ENCODE assay signal across 16 cellular contexts in the genomic region with DNA sequence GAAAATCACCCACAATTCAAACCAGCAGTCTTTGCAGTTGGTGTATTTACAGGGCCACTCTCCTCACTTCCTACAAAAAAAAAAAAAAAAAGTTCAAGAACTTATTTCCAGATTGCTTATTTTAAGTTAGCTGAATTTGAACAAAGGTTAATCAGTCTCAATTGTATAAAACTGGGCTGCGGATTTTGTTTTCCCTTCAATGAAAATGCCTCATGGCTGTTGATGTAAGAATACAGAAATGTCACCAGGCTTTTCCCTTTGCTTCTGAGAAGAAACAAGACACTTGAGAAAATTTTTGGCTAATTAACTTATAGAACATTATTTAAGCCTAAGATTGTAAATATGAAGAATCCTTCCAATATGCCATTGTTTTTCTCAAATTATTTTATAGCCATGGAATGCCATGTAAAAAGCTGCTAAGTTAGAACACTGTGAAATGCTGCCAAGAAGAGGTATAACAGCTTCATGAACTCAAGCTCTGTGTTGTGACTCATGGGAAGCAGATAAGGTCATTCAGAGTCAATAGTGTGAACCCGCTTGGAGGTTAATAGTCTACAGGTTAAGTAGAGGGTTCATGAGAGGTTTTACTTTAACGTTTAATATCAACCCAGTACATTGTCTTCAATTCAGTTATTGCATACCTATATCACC.
DNase-seq lines count a peak whose midpoint lies in the region; ATAC-seq, FAIRE-seq and TF ChIP-seq lines count a peak whose summit lies in the region.
"Had no signal": no experiment of that assay in that cellular context is flagged by ENCODE, and none has a peak within 500 bp of the region (broad histone marks: within the 10 kb centered on the region; RNA-seq: fewer than 3 reads in every experiment).

No MANE protein-coding gene starts in this region.

- H3K9me1 ChIP-seq in K562 (ENCODE audit: control insufficient read depth, insufficient read depth, low read length): no peaks in the 10 kb centered on the region

- H3K79me2 ChIP-seq in K562 (ENCODE audit: control insufficient read depth, insufficient read depth, low read length) (no peaks in the 10 kb centered on the region), hepatocyte (no peaks in the 10 kb centered on the region)

- no peak overlapping the region for H3K4me2 ChIP-seq in K562 (ENCODE audit: insufficient read depth, low read length)
- H3K4me2 ChIP-seq in hepatocyte: no peak overlapping the region
- H3K4me2 ChIP-seq in mesenchymal stem cell (ENCODE audit: low read length, poor library complexity, severe bottlenecking): no peak overlapping the region
- H3K4me2 ChIP-seq: neural progenitor cell had no signal

- H3K18ac ChIP-seq in mesenchymal stem cell (ENCODE audit: low read depth in 1 of 2, low read length in 2 of 2): no peak overlapping the region

- no peak overlapping the region for H2AK5ac ChIP-seq in mesenchymal stem cell (ENCODE audit: low read length, severe bottlenecking)

- intact Hi-C loops in K562 (cut with micrococcal nuclease) (no loop called here), colonic mucosa (cut with DNase I) (loop anchor here (10.0 kb wide), 1 partner anchor 117 kb away; no protein-coding TSS in a partner anchor)

- TF ChIP-seq POLR2A in K562 (conservative IDR thresholded peaks at IDR 0.05): no peak

- no peak for ATAC-seq in K562
- ATAC-seq: activated T-cell treated with anti-CD3 and anti-CD28 coated beads, Interleukin-2, amount 50 U/mL, for 72 hours had no signal

- no TSS peak for BruUV-seq in K562 (replicated peaks; lab: Mats Ljungman, UMichigan)

- H3K4me1 Mint-ChIP-seq in activated CD4-positive, alpha-beta memory T cell treated with anti-CD3 and anti-CD28 coated beads, Interleukin-2, amount 10 ng/mL, durations not matched to agents 7 days and 5 days: no peaks in the 10 kb centered on the region
- H3K4me1 Mint-ChIP-seq: neural progenitor cell had no signal

- DNase-seq in HT1080 (ENCODE audit: low read depth) (peak; percentile 26), K562 (ENCODE audit: extremely low read depth in 1 of 4, low spot score in 3 of 4) (no peak), hepatocyte (ENCODE audit: low spot score) (peak; percentile 42), putamen (ENCODE audit: low spot score) (peak; percentile 35), RKO (ENCODE audit: low spot score) (no peak), colonic mucosa (no peak), mesenchymal stem cell (no peak)
- DNase-seq in activated CD4-positive, alpha-beta memory T cell treated with anti-CD3 and anti-CD28 coated beads, Interleukin-2, amount 10 ng/mL, durations not matched to agents 7 days and 5 days: no peak
- DNase-seq: activated CD4-positive, alpha-beta T cell treated with anti-CD3 and anti-CD28 coated beads, Interleukin-2, amount 50 U/mL, for 4 hours; activated T-cell treated with anti-CD3 and anti-CD28 coated beads, Interleukin-2, amount 50 U/mL, for 72 hours; dorsolateral prefrontal cortex; mesendoderm; NCI-H1694; NCI-H446 treated with DMSO at 0.1 percent for 48 hours had no signal

- no peak overlapping the region for H3K14ac ChIP-seq in mesenchymal stem cell (ENCODE audit: low read length in 2 of 2)

- H2BK5ac ChIP-seq in mesenchymal stem cell (ENCODE audit: low read depth, low read length, poor library complexity, severe bottlenecking): no peak overlapping the region

- H4K8ac ChIP-seq in mesenchymal stem cell (ENCODE audit: low read length): no peak overlapping the region

- H2BK12ac ChIP-seq in mesenchymal stem cell (ENCODE audit: low read length in 2 of 2): no peak overlapping the region

- POLR2A ChIA-PET in K562 (lab: Yijun Ruan, JAX): no interaction called here
- POLR2A ChIA-PET in activated CD4-positive, alpha-beta memory T cell treated with anti-CD3 and anti-CD28 coated beads, Interleukin-2, amount 10 ng/mL, durations not matched to agents 7 days and 5 days (lab: Charles Lee): no interaction called here

- H3K4ac ChIP-seq in mesenchymal stem cell (ENCODE audit: low read depth in 1 of 2, low read length in 2 of 2): no peak overlapping the region

- H3K4me3 ChIP-seq in K562 (no peak overlapping the region), hepatocyte (no peak overlapping the region), colonic mucosa (no peak overlapping the region), mesenchymal stem cell (ENCODE audit: insufficient read depth in 1 of 2, low read depth in 1 of 2, low read length in 2 of 2) (no peak overlapping the region)
- H3K4me3 ChIP-seq: dorsolateral prefrontal cortex, neural progenitor cell had no signal

- H3K27ac ChIP-seq in K562 (ENCODE audit: extremely low read depth, low read depth, low read length) (no peak overlapping the region), hepatocyte (no peak overlapping the region), colonic mucosa (no peak overlapping the region), mesenchymal stem cell (ENCODE audit: low read length, poor library complexity, severe bottlenecking) (no peak overlapping the region)
- H3K27ac ChIP-seq: C4-2B, dorsolateral prefrontal cortex, neural progenitor cell had no signal

- no peak overlapping the region for H3K23ac ChIP-seq in mesenchymal stem cell (ENCODE audit: low read length in 2 of 2)

- in situ Hi-C loops in K562 (cut with MboI): loop anchor here (10.0 kb wide), 1 partner anchor 107 kb away; no protein-coding TSS in a partner anchor

- H3K4me1 ChIP-seq in K562 (replicated peaks in 1 of 2; ENCODE audit: control insufficient read depth in 2 of 2, insufficient read depth in 2 of 2, low read length in 2 of 2) (no peaks in the 10 kb centered on the region), hepatocyte (ENCODE audit: insufficient read depth) (peaks cover 3% of the 10 kb centered on the region), colonic mucosa (no peaks in the 10 kb centered on the region), mesenchymal stem cell (ENCODE audit: control insufficient read depth, insufficient read depth, low read depth, low read length) (no peaks in the 10 kb centered on the region)
- H3K4me1 ChIP-seq: neural progenitor cell had no signal

- no peaks in the 10 kb centered on the region for H3K79me1 ChIP-seq in mesenchymal stem cell (replicated peaks; ENCODE audit: low read length, poor library complexity, severe bottlenecking)

- no peaks in the 10 kb centered on the region for H3K9me3 Mint-ChIP-seq in activated CD4-positive, alpha-beta memory T cell treated with anti-CD3 and anti-CD28 coated beads, Interleukin-2, amount 10 ng/mL, durations not matched to agents 7 days and 5 days
- H3K9me3 Mint-ChIP-seq: activated T-cell treated with anti-CD3 and anti-CD28 coated beads, Interleukin-2, amount 50 U/mL, for 72 hours; neural progenitor cell had no signal

- no peak for TF ChIP-seq EP300 in K562 (IDR thresholded peaks at IDR 0.05; ENCODE audit: low read length)

- H3K9me2 ChIP-seq in hepatocyte (replicated peaks; ENCODE audit: insufficient read depth): no peaks in the 10 kb centered on the region

- H3K27me3 ChIP-seq in K562 (ENCODE audit: control insufficient read depth in 2 of 2, insufficient read depth in 2 of 2, low read length in 2 of 2): no peaks in the 10 kb centered on the region
- no peaks in the 10 kb centered on the region for H3K27me3 ChIP-seq in hepatocyte
- no peaks in the 10 kb centered on the region for H3K27me3 ChIP-seq in colonic mucosa
- no peaks in the 10 kb centered on the region for H3K27me3 ChIP-seq in mesenchymal stem cell (ENCODE audit: control insufficient read depth in 1 of 2, insufficient read depth in 1 of 2, low read length in 2 of 2)
- H3K27me3 ChIP-seq: dorsolateral prefrontal cortex, neural progenitor cell had no signal

- peaks cover 7% of the 10 kb centered on the region for H3K27me3 Mint-ChIP-seq in activated CD4-positive, alpha-beta memory T cell treated with anti-CD3 and anti-CD28 coated beads, Interleukin-2, amount 10 ng/mL, durations not matched to agents 7 days and 5 days

- H4K91ac ChIP-seq in mesenchymal stem cell (ENCODE audit: low read length): no peak overlapping the region

- H2AFZ ChIP-seq in K562 (ENCODE audit: low read depth, low read length) (no peak overlapping the region), hepatocyte (no peak overlapping the region), mesenchymal stem cell (ENCODE audit: low read depth, low read length) (no peak overlapping the region)
- H2AFZ ChIP-seq: neural progenitor cell had no signal

- H3K36me3 Mint-ChIP-seq in activated CD4-positive, alpha-beta memory T cell treated with anti-CD3 and anti-CD28 coated beads, Interleukin-2, amount 10 ng/mL, durations not matched to agents 7 days and 5 days (ENCODE audit: low read depth): no peaks in the 10 kb centered on the region
- H3K36me3 Mint-ChIP-seq: neural progenitor cell had no signal

- H3K9me3 ChIP-seq in K562 (replicated peaks; ENCODE audit: control insufficient read depth, insufficient read depth, low read depth, low read length) (no peaks in the 10 kb centered on the region), hepatocyte (ENCODE audit: low read depth) (no peaks in the 10 kb centered on the region), colonic mucosa (no peaks in the 10 kb centered on the region), mesenchymal stem cell (ENCODE audit: control insufficient read depth, low read length) (peaks cover 6% of the 10 kb centered on the region)

- WGBS in K562 (ENCODE audit: insufficient coverage, low coverage, missing lambda C conversion rate): 33% methylated on average over 3 of the region's 3 CpGs
- 65% methylated on average over 3 of the region's 3 CpGs for WGBS in hepatocyte (ENCODE audit: low lambda C conversion rate, missing lambda C conversion rate)
- WGBS in mesenchymal stem cell: 100% methylated on average over 1 of the region's 3 CpGs

- no peak for FAIRE-seq in K562 (lab: Jason Lieb, UNC)

- no peak overlapping the region for H3K9ac ChIP-seq in K562 (ENCODE audit: insufficient read depth in 1 of 2, low read depth in 2 of 2, low read length in 2 of 2)
- no peak overlapping the region for H3K9ac ChIP-seq in colonic mucosa (ENCODE audit: low read depth in 2 of 2, low read length in 2 of 2)
- H3K9ac ChIP-seq in mesenchymal stem cell (ENCODE audit: low read length): no peak overlapping the region
- H3K9ac ChIP-seq: neural progenitor cell had no signal

- no peak overlapping the region for H3K4me3 Mint-ChIP-seq in activated CD4-positive, alpha-beta memory T cell treated with anti-CD3 and anti-CD28 coated beads, Interleukin-2, amount 10 ng/mL, durations not matched to agents 7 days and 5 days
- H3K4me3 Mint-ChIP-seq: activated T-cell treated with anti-CD3 and anti-CD28 coated beads, Interleukin-2, amount 50 U/mL, for 72 hours; neural progenitor cell had no signal

- H2BK15ac ChIP-seq in mesenchymal stem cell (ENCODE audit: low read depth, poor library complexity, severe bottlenecking): no peak overlapping the region

- TF ChIP-seq CTCF in K562 (IDR thresholded peaks at IDR 0.05 in 2 of 3, conservative IDR thresholded peaks at IDR 0.05 in 1 of 3; ENCODE audit: insufficient read depth in 2 of 3, low read depth in 1 of 3, low read length in 3 of 3): no peak
- TF ChIP-seq CTCF in hepatocyte (IDR thresholded peaks at IDR 0.05; ENCODE audit: poor library complexity): no peak
- no peak for TF ChIP-seq CTCF in colonic mucosa (IDR thresholded peaks at IDR 0.05)

- H2BK120ac ChIP-seq in mesenchymal stem cell (ENCODE audit: low read depth, low read length): no peak overlapping the region

- no peak overlapping the region for H3K27ac Mint-ChIP-seq in activated CD4-positive, alpha-beta memory T cell treated with anti-CD3 and anti-CD28 coated beads, Interleukin-2, amount 10 ng/mL, durations not matched to agents 7 days and 5 days
- H3K27ac Mint-ChIP-seq: activated T-cell treated with anti-CD3 and anti-CD28 coated beads, Interleukin-2, amount 50 U/mL, for 72 hours; neural progenitor cell had no signal

- H4K20me1 ChIP-seq in K562 (replicated peaks; ENCODE audit: control insufficient read depth, insufficient read depth, low read length) (no peaks in the 10 kb centered on the region), hepatocyte (ENCODE audit: insufficient read depth, poor library complexity, severe bottlenecking) (no peaks in the 10 kb centered on the region)

- CTCF ChIA-PET in K562 (lab: Yijun Ruan, JAX; ENCODE audit: low intra/inter-chr PET ratio): no interaction called here
- CTCF ChIA-PET in activated CD4-positive, alpha-beta memory T cell treated with anti-CD3 and anti-CD28 coated beads, Interleukin-2, amount 10 ng/mL, durations not matched to agents 7 days and 5 days (lab: Charles Lee): no interaction called here

- no peaks in the 10 kb centered on the region for H3K36me3 ChIP-seq in K562 (ENCODE audit: control insufficient read depth, insufficient read depth, low read length)
- no peaks in the 10 kb centered on the region for H3K36me3 ChIP-seq in hepatocyte (replicated peaks; ENCODE audit: insufficient read depth, low read depth)
- H3K36me3 ChIP-seq in colonic mucosa: no peaks in the 10 kb centered on the region
- H3K36me3 ChIP-seq in mesenchymal stem cell (ENCODE audit: control insufficient read depth in 1 of 2, insufficient read depth in 2 of 2, low read depth in 1 of 2, low read length in 2 of 2): no peaks in the 10 kb centered on the region
- H3K36me3 ChIP-seq: neural progenitor cell had no signal

- no peak for TF ChIP-seq RAD21 in K562 (CRISPR knock-in tag; conservative IDR thresholded peaks at IDR 0.05 in 1 of 2, IDR thresholded peaks at IDR 0.05 in 1 of 2)

Comparison
In these comparisons a context has a peak if more than half of its experiments do, and no peak if none do; other contexts are left out.
1. DNase-seq: peak in HT1080 (single experiment), hepatocyte (single experiment) and putamen (single experiment); none in K562 (0 of 4), RKO (single experiment), colonic mucosa (single experiment), activated CD4-positive, alpha-beta memory T cell treated with anti-CD3 and anti-CD28 coated beads, Interleukin-2, amount 10 ng/mL, durations not matched to agents 7 days and 5 days (single experiment) and mesenchymal stem cell (single experiment).